In genomic region chr2:239895669-239896068, GRCh38 we compare ENCODE assay signal across 1 cellular context.
TF ChIP-seq lines count a peak whose summit lies in the region.

No MANE protein-coding gene starts in this region.

TF ChIP-seq in HepG2, 621 proteins besides CTCF, POLR2A, EP300 and RAD21 (continued from another document):
- TF ChIP-seq LRRFIP1 (CRISPR knock-in tag; conservative IDR thresholded peaks at IDR 0.05) = no peak
- no peak for TF ChIP-seq RELA (CRISPR knock-in tag; IDR thresholded peaks at IDR 0.05)
- no peak for TF ChIP-seq RFXANK (CRISPR knock-in tag; IDR thresholded peaks at IDR 0.05)
- no peak for TF ChIP-seq SP2 (CRISPR knock-in tag; IDR thresholded peaks at IDR 0.05)
- no peak for TF ChIP-seq CENPT (CRISPR knock-in tag; IDR thresholded peaks at IDR 0.05; ENCODE audit: low read depth)
- TF ChIP-seq ZNF768 (CRISPR knock-in tag; IDR thresholded peaks at IDR 0.05) = no peak
- no peak for TF ChIP-seq ZNF83 (CRISPR knock-in tag; IDR thresholded peaks at IDR 0.05; ENCODE audit: borderline replicate concordance)
- no peak for TF ChIP-seq TEAD3 (CRISPR knock-in tag; optimal IDR thresholded peaks at IDR 0.05; ENCODE audit: borderline replicate concordance)
- TF ChIP-seq ZNF878 (CRISPR knock-in tag; IDR thresholded peaks at IDR 0.05) = no peak
- no peak for TF ChIP-seq SNRNP70 (IDR thresholded peaks at IDR 0.05; ENCODE audit: low read depth, low read length)
- no peak for TF ChIP-seq ZNF224 (CRISPR knock-in tag; IDR thresholded peaks at IDR 0.05)
- no peak for TF ChIP-seq KDM5A (IDR thresholded peaks at IDR 0.05; ENCODE audit: borderline replicate concordance, low read length)
